Comparison of ENCODE assay signal across 8 cellular contexts in the genomic region with DNA sequence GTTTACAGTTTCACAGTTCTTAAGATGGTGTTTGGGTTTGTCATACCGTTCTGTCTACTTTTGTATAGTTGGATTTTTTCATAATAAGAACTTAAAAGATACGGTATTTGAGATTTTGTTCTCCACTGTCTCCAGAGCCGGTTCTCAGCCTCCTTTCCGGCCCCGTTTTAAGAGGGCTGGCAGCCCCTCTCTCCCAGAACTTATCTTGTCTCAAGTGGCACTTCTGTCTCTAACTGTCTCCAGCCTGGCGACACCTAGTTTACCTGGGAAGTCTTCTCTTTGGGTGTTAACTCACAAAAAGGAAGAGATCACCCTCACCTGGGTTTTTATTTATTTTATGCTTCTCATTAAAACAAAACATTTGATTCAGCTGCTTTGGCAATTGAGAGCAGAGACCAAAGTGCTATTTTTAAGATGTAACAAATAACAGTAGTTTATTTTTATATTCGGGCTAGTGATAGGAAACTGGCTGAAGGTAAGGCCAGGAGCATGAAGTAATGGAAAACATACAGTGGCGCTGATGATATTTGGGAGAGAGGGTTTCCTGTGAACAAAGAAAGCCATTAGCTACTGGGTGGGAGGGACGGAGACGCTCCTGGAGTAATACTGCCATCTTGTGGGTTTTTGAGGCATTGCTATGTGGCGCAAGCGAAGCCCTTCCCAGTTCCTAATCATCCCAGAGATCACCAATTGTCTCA. TPM values are rescaled to one million over a fixed set of nuclear protein-coding genes. Genes with fewer than 3 reads are reported as not detected.
A peak's percentile ranks its signal among the peaks of the same experiment; 100 is the strongest.
DNase-seq lines count a peak whose midpoint lies in the region; ATAC-seq, FAIRE-seq and TF ChIP-seq lines count a peak whose summit lies in the region.

No MANE protein-coding gene starts in this region.

- POLR2A ChIA-PET in GM12878 (lab: Charles Lee): interaction anchor here (1.0 to 1.4 kb wide), 4 partner anchors 40 to 227 kb away, joined by 3 read pairs; a partner anchor contains a TSS

- no peak overlapping the region for H3K9ac ChIP-seq in GM12878 (ENCODE audit: control insufficient read depth, insufficient read depth, low read length)
- H3K9ac ChIP-seq in skeletal muscle tissue (ENCODE audit: low read depth in 1 of 3, low read length in 3 of 3): peak overlapping the region in 2 of 3 donors; percentile 51

- no peak for TF ChIP-seq EP300 in GM12878 (IDR thresholded peaks at IDR 0.05; ENCODE audit: borderline replicate concordance in 1 of 2, control insufficient read depth in 1 of 2, low read depth in 2 of 2, low read length in 2 of 2)

- H3K4me1 ChIP-seq in GM12878 (ENCODE audit: control insufficient read depth, insufficient read depth, low read length): peaks cover 6% of the 10 kb centered on the region
- H3K4me1 ChIP-seq in skeletal muscle tissue (ENCODE audit: control insufficient read depth in 3 of 3, insufficient read depth in 3 of 3, low read length in 3 of 3): peaks cover 10 to 14% (median 13%) of the 10 kb centered on the region in 3 donors

- H3K4me2 ChIP-seq in GM12878 (ENCODE audit: control insufficient read depth, insufficient read depth): peak overlapping the region; percentile 61; the same call in 1 of the 2 replicates

- FAIRE-seq in GM12891 (lab: Jason Lieb, UNC): peak; percentile 92
- FAIRE-seq in GM12878 (lab: Jason Lieb, UNC): peak; percentile 69

- TF ChIP-seq POLR2A in GM12891 (IDR thresholded peaks at IDR 0.05; ENCODE audit: low read depth, low read length) (no peak), GM12878 (IDR thresholded peaks at IDR 0.05; ENCODE audit: low read depth, low read length) (no peak)

- H3K4me3 ChIP-seq in GM12878: peak overlapping the region; percentile 47; the same call in 1 of the 2 replicates
- H3K4me3 ChIP-seq in skeletal muscle tissue (ENCODE audit: low read length in 3 of 3): peak overlapping the region; percentile 19 to 54 (median 54)

- SMC1A ChIA-PET in GM12878 (lab: Charles Lee; ENCODE audit: uncharacterized antibody, unreplicated experiment): interaction anchor here (0.6 to 4.7 kb wide), 29 partner anchors 16 to 1202 kb away, joined by 3 to 34 read pairs (median 5); a partner anchor contains a TSS

- ATAC-seq in HG02852 (IDR thresholded peaks at IDR 0.05; ENCODE audit: unreplicated experiment): peak; percentile 83
- ATAC-seq in GM12878: peak; percentile 93

- in situ Hi-C loops in GM12878 (cut with MboI): loop anchor here (5.0 to 25.0 kb wide), 3 partner anchors 352 to 1195 kb away; a partner anchor contains a TSS

- H3K27me3 ChIP-seq in GM12878 (replicated peaks in 1 of 2; ENCODE audit: control insufficient read depth in 2 of 2, insufficient read depth in 2 of 2, low read length in 1 of 2): no peaks in the 10 kb centered on the region
- no peaks in the 10 kb centered on the region for H3K27me3 ChIP-seq in skeletal muscle tissue (ENCODE audit: control insufficient read depth in 3 of 3, insufficient read depth in 3 of 3, low read length in 3 of 3)

- no peaks in the 10 kb centered on the region for H3K9me3 ChIP-seq in GM12878 (replicated peaks; ENCODE audit: control insufficient read depth, insufficient read depth, low read length)
- no peaks in the 10 kb centered on the region for H3K9me3 ChIP-seq in skeletal muscle tissue (ENCODE audit: control insufficient read depth in 3 of 3, low read length in 3 of 3)

- H2AFZ ChIP-seq in GM12878 (ENCODE audit: control insufficient read depth, low read depth, low read length): peak overlapping the region; percentile 82

- intact Hi-C loops in GM12878 (cut with micrococcal nuclease; ENCODE audit: unreplicated experiment): loop anchor here (2.0 to 5.0 kb wide), 6 partner anchors 76 to 1200 kb away; a partner anchor contains a TSS

- TF ChIP-seq CTCF in 22Rv1 (IDR thresholded peaks at IDR 0.05): peak; percentile 87
- peak; percentile 86 to 93 (median 92) for TF ChIP-seq CTCF in GM12878 (IDR thresholded peaks at IDR 0.05 in 2 of 3, conservative IDR thresholded peaks at IDR 0.05 in 1 of 3; ENCODE audit: control insufficient read depth in 2 of 3, extremely low read depth in 1 of 3, insufficient read depth in 1 of 3, low read depth in 3 of 3, low read length in 3 of 3)

- H3K36me3 ChIP-seq in GM12878 (ENCODE audit: control insufficient read depth in 2 of 2, insufficient read depth in 2 of 2, low read length in 1 of 2): no peaks in the 10 kb centered on the region
- H3K36me3 ChIP-seq in skeletal muscle tissue (ENCODE audit: control insufficient read depth in 3 of 3, insufficient read depth in 3 of 3, low read length in 3 of 3): no peaks in the 10 kb centered on the region

- TF ChIP-seq RAD21 in GM12878 (IDR thresholded peaks at IDR 0.05; ENCODE audit: insufficient read depth, low read depth, low read length): peak; percentile 90

- H3K79me2 ChIP-seq in GM12878 (ENCODE audit: control insufficient read depth, insufficient read depth, low read length): no peaks in the 10 kb centered on the region; the same call in 1 of the 2 replicates

- peak; percentile 42 for DNase-seq in GM12891 (ENCODE audit: insufficient read length, low spot score)
- peak; percentile 9 for DNase-seq in NCI-H1436 treated with DMSO at 0.1 percent for 48 hours (lab: John Stamatoyannopoulos, UW)
- DNase-seq in T-helper 22 cell (ENCODE audit: low read depth): peak; percentile 32
- peak; percentile 46 for DNase-seq in GM12878 (ENCODE audit: low read depth, low spot score)
- DNase-seq in iPS DF 4.7 (ENCODE audit: extremely low read depth, low spot score): peak; percentile 82

- no TSS peak for BruUV-seq in GM12878 (replicated peaks; lab: Mats Ljungman, UMichigan)

- H3K27ac ChIP-seq in 22Rv1: no peak overlapping the region
- H3K27ac ChIP-seq in GM12878 (ENCODE audit: control insufficient read depth, insufficient read depth): no peak overlapping the region
- H3K27ac ChIP-seq in skeletal muscle tissue (ENCODE audit: low read depth, low read length): no peak overlapping the region

- CTCF ChIA-PET in GM12878 (lab: Yijun Ruan, JAX): interaction anchor here (0.6 to 6.8 kb wide), 59 partner anchors 8 to 1202 kb away, joined by 3 to 102 read pairs (median 4); a partner anchor contains a TSS

- RAD21 ChIA-PET in GM12878 (lab: Charles Lee; ENCODE audit: unreplicated experiment): interaction anchor here (0.5 to 4.0 kb wide), 32 partner anchors 8 to 1203 kb away, joined by 3 to 31 read pairs (median 4); a partner anchor contains a TSS

- WGBS in GM12878 (ENCODE audit: insufficient coverage, insufficient replicate concordance, low lambda C conversion rate, missing lambda C conversion rate): 43% methylated on average over 12 of the region's 12 CpGs

- H4K20me1 ChIP-seq in GM12878 (ENCODE audit: control insufficient read depth, insufficient read depth): no peaks in the 10 kb centered on the region

TF ChIP-seq in GM12891, 5 proteins besides CTCF, POLR2A, EP300 and RAD21:
- TF ChIP-seq PAX5 (IDR thresholded peaks at IDR 0.05; ENCODE audit: insufficient read depth, low read length, severe bottlenecking): no peak
- no peak for TF ChIP-seq TAF1 (IDR thresholded peaks at IDR 0.05; ENCODE audit: low read depth, low read length)
- TF ChIP-seq POLR2AphosphoS5 (IDR thresholded peaks at IDR 0.05; ENCODE audit: low read depth, low read length): no peak
- no peak for TF ChIP-seq POU2F2 (IDR thresholded peaks at IDR 0.05; ENCODE audit: low read depth, low read length)
- no peak for TF ChIP-seq SPI1 (IDR thresholded peaks at IDR 0.05; ENCODE audit: low read depth, low read length)
TF ChIP-seq in GM12891: peak in this region for 0.

TF ChIP-seq in GM12878, 131 proteins besides CTCF, POLR2A, EP300 and RAD21 (continues in another document):
- TF ChIP-seq, protein P1, sequence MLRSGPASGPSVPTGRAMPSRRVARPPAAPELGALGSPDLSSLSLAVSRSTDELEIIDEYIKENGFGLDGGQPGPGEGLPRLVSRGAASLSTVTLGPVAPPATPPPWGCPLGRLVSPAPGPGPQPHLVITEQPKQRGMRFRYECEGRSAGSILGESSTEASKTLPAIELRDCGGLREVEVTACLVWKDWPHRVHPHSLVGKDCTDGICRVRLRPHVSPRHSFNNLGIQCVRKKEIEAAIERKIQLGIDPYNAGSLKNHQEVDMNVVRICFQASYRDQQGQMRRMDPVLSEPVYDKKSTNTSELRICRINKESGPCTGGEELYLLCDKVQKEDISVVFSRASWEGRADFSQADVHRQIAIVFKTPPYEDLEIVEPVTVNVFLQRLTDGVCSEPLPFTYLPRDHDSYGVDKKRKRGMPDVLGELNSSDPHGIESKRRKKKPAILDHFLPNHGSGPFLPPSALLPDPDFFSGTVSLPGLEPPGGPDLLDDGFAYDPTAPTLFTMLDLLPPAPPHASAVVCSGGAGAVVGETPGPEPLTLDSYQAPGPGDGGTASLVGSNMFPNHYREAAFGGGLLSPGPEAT (IDR thresholded peaks at IDR 0.05; ENCODE audit: low read depth): no peak
- TF ChIP-seq RUNX3 (IDR thresholded peaks at IDR 0.05; ENCODE audit: low read length) (0 out of 2 replicates have a peak, but pooled peaks have one; percentile 5), IRF4 (IDR thresholded peaks at IDR 0.05; ENCODE audit: low read depth, low read length) (0 out of 2 replicates have a peak, but pooled peaks have one; percentile 61), CEBPB (IDR thresholded peaks at IDR 0.05; ENCODE audit: borderline replicate concordance in 1 of 2, low read depth in 2 of 2, low read length in 2 of 2) (no peak), YY1 (IDR thresholded peaks at IDR 0.05; ENCODE audit: low read depth, low read length) (peak; percentile 68; the same call in 1 of the 2 replicates)

RNA-seq across cellular contexts. Expression of a gene that starts 48.3 kb away (rescaled TPM):
- polyA plus RNA-seq in GM12891 (2012; ENCODE audit: low read depth, missing spikeins): 1.1 TPM
- total RNA-seq in GM12878 (2013; cell fraction: nucleolus; rRNA removed): 8.0 and 10.1 TPM in 2 replicates
- total RNA-seq in GM12878 (2014; rRNA removed): 2.7 and 3.4 TPM in 2 replicates
- 2.4 and 2.9 TPM in 2 replicates for total RNA-seq in GM12878 (2014; rRNA removed; fragmentation: Illumina TruSeq; extraction: Trizol)
- total RNA-seq in GM12878 (2021): 2.3 and 3.1 TPM in 2 replicates
- polyA plus RNA-seq in GM12878 (2011; ENCODE audit: low read depth): 1.1 TPM
- polyA plus RNA-seq in GM12878 (2011; rRNA removed): 3.1 and 3.3 TPM in 2 replicates
- polyA plus RNA-seq in GM12878 (2011; cell fraction: cytosol; rRNA removed): 2.9 and 3.0 TPM in 2 replicates
- 2.1 and 2.4 TPM in 2 replicates for polyA plus RNA-seq in GM12878 (2011; cell fraction: nucleus; rRNA removed)
- polyA plus RNA-seq in GM12878 (2012): 1.1 and 1.5 TPM in 2 replicates
- polyA plus RNA-seq in GM12878 (2014; fragmentation: Illumina TruSeq; extraction: Trizol): 2.5 and 3.8 TPM in 2 replicates
- polyA plus RNA-seq in GM12878 (2014; fragmentation: Nextera tagmentation; extraction: Ambion mirVana): under 1 TPM; 0.07 to 0.08 TPM
- polyA plus RNA-seq in GM12878 (2014; rRNA removed): 1.3 and 2.0 TPM in 2 replicates
- 1 to 10 TPM; 1.3 to 1.6 TPM for polyA plus RNA-seq in GM12878 (2016; fragmentation: Nextera tagmentation; extraction: Ambion mirVana)
- 11.0 and 11.5 TPM in 2 replicates for polyA minus RNA-seq in GM12878 (2011; rRNA and poly(A)+ RNA removed)
- polyA minus RNA-seq in GM12878 (2011; cell fraction: cytosol; rRNA and poly(A)+ RNA removed): 2.9 and 3.6 TPM in 2 replicates
- polyA minus RNA-seq in GM12878 (2011; cell fraction: nucleus; rRNA and poly(A)+ RNA removed): 1.8 and 2.4 TPM in 2 replicates
- total RNA-seq in skeletal muscle tissue: 1.6 TPM

Comparison
In these comparisons a context has a peak if more than half of its experiments do, and no peak if none do; other contexts are left out.
1. DNase-seq: peak in every context shown above with its lines; median percentile 82 in iPS DF 4.7; 46 in GM12878; 42 in GM12891; 32 in T-helper 22 cell; 9 in NCI-H1436 treated with DMSO at 0.1 percent for 48 hours.